ENCODE assay signal across 17 cellular contexts in genomic region chr14:97233319-97233980, GRCh38.
DNase-seq lines count a peak whose midpoint lies in the region; TF ChIP-seq lines count a peak whose summit lies in the region.
"Had no signal": no experiment of that assay in that cellular context is flagged by ENCODE, and none has a peak within 500 bp of the region (broad histone marks: within the 10 kb centered on the region; RNA-seq: fewer than 3 reads in every experiment).

No MANE protein-coding gene starts in this region.

- TF ChIP-seq POLR2A in sigmoid colon (IDR thresholded peaks at IDR 0.05) = no peak

- peaks cover 58% of the 10 kb centered on the region for H3K4me1 ChIP-seq in A673 (ENCODE audit: insufficient read depth, low read length, poor library complexity, severe bottlenecking)
- no peaks in the 10 kb centered on the region for H3K4me1 ChIP-seq in sigmoid colon
- H3K4me1 ChIP-seq: BE2C, HAP-1 had no signal

- CTCF ChIA-PET in A673 (lab: Charles Lee) = no interaction called here

- intact Hi-C loops in A673 (cut with micrococcal nuclease; ENCODE audit: unreplicated experiment) = no loop called here
- intact Hi-C loops in sigmoid colon (cut with DNase I) = no loop called here

- H3K27ac ChIP-seq in A673 (ENCODE audit: low read depth, low read length, poor library complexity, severe bottlenecking) = peak overlapping the region; percentile 93
- no peak overlapping the region for H3K27ac ChIP-seq in sigmoid colon
- H3K27ac ChIP-seq: GM23248 had no signal

- TF ChIP-seq EP300 in sigmoid colon (IDR thresholded peaks at IDR 0.05) = no peak

- POLR2A ChIA-PET in A673 (lab: Charles Lee; ENCODE audit: low non-redundant PET) = no interaction called here

- BruUV-seq in A673 (replicated peaks; lab: Mats Ljungman, UMichigan) = TSS peak; percentile 35

- WGBS in sigmoid colon, 2 donors = 55 to 64% methylated on average over 9 of the region's 9 CpGs

- H3K9me3 ChIP-seq in A673 (ENCODE audit: low read depth, low read length, poor library complexity, severe bottlenecking) (no peaks in the 10 kb centered on the region), sigmoid colon (no peaks in the 10 kb centered on the region)
- H3K9me3 ChIP-seq: BE2C, HAP-1 had no signal

- H3K36me3 ChIP-seq in A673 (ENCODE audit: insufficient read depth, low read length, poor library complexity, severe bottlenecking) (no peaks in the 10 kb centered on the region), sigmoid colon (no peaks in the 10 kb centered on the region)
- H3K36me3 ChIP-seq: BE2C, HAP-1 had no signal

- no peak for TF ChIP-seq CTCF in A673 (conservative IDR thresholded peaks at IDR 0.05; ENCODE audit: low read depth, low read length)
- TF ChIP-seq CTCF in LNCaP clone FGC (IDR thresholded peaks at IDR 0.05; ENCODE audit: control insufficient read depth, extremely low read depth, insufficient read depth) = no peak
- TF ChIP-seq CTCF in retinal pigment epithelial cell (conservative IDR thresholded peaks at IDR 0.05; ENCODE audit: low read depth, low read length) = no peak
- no peak for TF ChIP-seq CTCF in sigmoid colon (IDR thresholded peaks at IDR 0.05)

- DNase-seq in A673 (ENCODE audit: low spot score) = peak; percentile 63
- peak; percentile 44 for DNase-seq in LNCaP clone FGC (ENCODE audit: low read depth)
- DNase-seq in cerebellar cortex (ENCODE audit: low spot score) = peak; percentile 27
- DNase-seq in retinal pigment epithelial cell (ENCODE audit: low read depth) = peak; percentile 61
- no peak for DNase-seq in NOMO-1 treated with dmso at 0.1 percent for 144 hours (lab: John Stamatoyannopoulos, UW; ENCODE audit: unreplicated experiment)
- DNase-seq in sigmoid colon = no peak
- DNase-seq: ACHN; BE2C; CD4-positive, CD25-positive, alpha-beta regulatory T cell; CD8-positive, alpha-beta memory T cell; COR-L47; DMS 273 treated with DMSO at 0.1 percent for 48 hours; DMS53; DND-41; EL; GM23248 had no signal

- no peak overlapping the region for H3K4me3 ChIP-seq in A673 (ENCODE audit: low read depth, low read length, poor library complexity, severe bottlenecking)
- no peak overlapping the region for H3K4me3 ChIP-seq in LNCaP clone FGC (ENCODE audit: low read depth, low read length)
- H3K4me3 ChIP-seq in retinal pigment epithelial cell (ENCODE audit: low read length) = no peak overlapping the region
- no peak overlapping the region for H3K4me3 ChIP-seq in sigmoid colon
- H3K4me3 ChIP-seq: GM23248, HAP-1 had no signal

- H3K27me3 ChIP-seq in A673 (replicated peaks; ENCODE audit: insufficient read depth, low read depth, low read length, poor library complexity) (no peaks in the 10 kb centered on the region), sigmoid colon (no peaks in the 10 kb centered on the region)

Comparison
In these comparisons a context has a peak if more than half of its experiments do, and no peak if none do; other contexts are left out.
1. DNase-seq: peak in A673 (single experiment), LNCaP clone FGC (single experiment), cerebellar cortex (single experiment) and retinal pigment epithelial cell (single experiment); none in NOMO-1 treated with dmso at 0.1 percent for 144 hours (single experiment) and sigmoid colon (single experiment).